ENCODE assay signal across 15 cellular contexts in the genomic region with DNA sequence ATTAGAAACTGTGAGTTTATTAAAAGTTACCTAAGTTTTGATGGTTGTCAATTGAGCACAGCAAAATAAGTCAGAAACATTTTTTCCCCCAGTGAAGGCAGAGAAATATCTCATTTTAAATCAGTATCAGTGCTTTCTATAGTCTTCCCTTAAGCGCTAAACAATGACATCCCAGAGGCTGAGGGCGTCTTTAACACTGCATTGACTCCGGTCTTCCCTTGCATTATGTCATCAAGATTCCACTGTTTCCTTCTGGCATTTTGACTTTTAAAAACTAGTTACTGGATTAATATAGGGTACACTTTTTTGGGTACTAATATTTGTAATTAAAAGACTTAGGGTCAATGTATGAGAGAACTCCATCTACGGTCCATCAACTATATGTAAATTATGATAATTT. TPM values are rescaled to one million over a fixed set of nuclear protein-coding genes. Genes with fewer than 3 reads are reported as not detected.
DNase-seq lines count a peak whose midpoint lies in the region; ATAC-seq and TF ChIP-seq lines count a peak whose summit lies in the region.
"Had no signal": no experiment of that assay in that cellular context is flagged by ENCODE, and none has a peak within 500 bp of the region (broad histone marks: within the 10 kb centered on the region; RNA-seq: fewer than 3 reads in every experiment).

No MANE protein-coding gene starts in this region.

- H3K79me2 ChIP-seq in DND-41 (ENCODE audit: insufficient read depth, low read length), result peaks cover 92% of the 10 kb centered on the region
- peaks cover 78% of the 10 kb centered on the region for H3K79me2 ChIP-seq in PC-9 (ENCODE audit: low read depth)

- no peak for ATAC-seq in DND-41 (ENCODE audit: insufficient read depth, low read depth)
- ATAC-seq: Right ventricle myocardium inferior had no signal

- no peak overlapping the region for H3K27ac Mint-ChIP-seq in neural crest cell (ENCODE audit: unreplicated experiment)
- H3K27ac Mint-ChIP-seq in activated naive CD4-positive, alpha-beta T cell treated with anti-CD3 and anti-CD28 coated beads, Interleukin-2, amount 10 ng/mL, durations not matched to agents 7 days and 5 days, result no peak overlapping the region
- H3K27ac Mint-ChIP-seq: activated T-helper 2 cell treated with anti-CD3 and anti-CD28 coated beads, Interferon-gamma antibody, Interleukin-2, Interleukin-4, amounts not matched to agents 10 μg/mL and 5 μg/mL and 100 μg/mL, durations not matched to agents 14 hours and 24 hours and 36 hours had no signal

- DNase-seq in DND-41 (no peak), PC-9 (no peak), epithelial cell of proximal tubule (ENCODE audit: low read depth) (no peak), neural crest cell (ENCODE audit: low read depth, low spot score) (no peak), GM10266 (ENCODE audit: extremely low spot score) (no peak), NCI-H2029 treated with DMSO at 0.1 percent for 48 hours (lab: John Stamatoyannopoulos, UW) (no peak)
- no peak for DNase-seq in activated naive CD4-positive, alpha-beta T cell treated with anti-CD3 and anti-CD28 coated beads, Interleukin-2, amount 10 ng/mL, durations not matched to agents 7 days and 5 days
- DNase-seq in stimulated activated CD4-positive, alpha-beta T cell treated with anti-CD3 and anti-CD28 coated beads, Interleukin-4, amount 100 ng/mL, for 24 hours, result no peak
- DNase-seq: activated CD8-positive, alpha-beta memory T cell treated with anti-CD3 and anti-CD28 coated beads for 24 hours; amniotic stem cell; head of caudate nucleus; NCI-H1694 treated with DMSO at 0.1 percent for 48 hours had no signal

- no peaks in the 10 kb centered on the region for H3K9me2 ChIP-seq in PC-9 (ENCODE audit: insufficient read depth)

- H3K4me2 ChIP-seq in DND-41 (ENCODE audit: insufficient read depth, low read length) (peak overlapping the region; percentile 76), PC-9 (peak overlapping the region; percentile 83)

- no peak for TF ChIP-seq CTCF in DND-41 (IDR thresholded peaks at IDR 0.05; ENCODE audit: borderline replicate concordance, extremely low read depth, low read length, poor library complexity, severe bottlenecking)
- no peak for TF ChIP-seq CTCF in PC-9 (conservative IDR thresholded peaks at IDR 0.05)
- no peak for TF ChIP-seq CTCF in epithelial cell of proximal tubule (conservative IDR thresholded peaks at IDR 0.05; ENCODE audit: low read depth, low read length)
- TF ChIP-seq CTCF in neural crest cell (conservative IDR thresholded peaks at IDR 0.05), result no peak
- no peak for TF ChIP-seq CTCF in GM10266 (IDR thresholded peaks at IDR 0.05; ENCODE audit: control insufficient read depth, insufficient read depth, low read depth, missing control alignments)

- intact Hi-C loops in PC-9 (cut with micrococcal nuclease; ENCODE audit: unreplicated experiment), result no loop called here

- H3K4me1 ChIP-seq in DND-41 (ENCODE audit: insufficient read depth, low read length) (peaks cover 51% of the 10 kb centered on the region), PC-9 (replicated peaks; ENCODE audit: insufficient read depth) (peaks cover 25% of the 10 kb centered on the region)

- peaks cover 9% of the 10 kb centered on the region for H3K36me3 Mint-ChIP-seq in neural crest cell (ENCODE audit: low read depth)
- H3K36me3 Mint-ChIP-seq in activated naive CD4-positive, alpha-beta T cell treated with anti-CD3 and anti-CD28 coated beads, Interleukin-2, amount 10 ng/mL, durations not matched to agents 7 days and 5 days, result peaks cover 41% of the 10 kb centered on the region

- no TSS peak for BruUV-seq in PC-9 (replicated peaks; lab: Mats Ljungman, UMichigan)

- POLR2A ChIA-PET in PC-9 (lab: Charles Lee; ENCODE audit: unreplicated experiment), result no interaction called here

- peak overlapping the region; percentile 54 for H3K4me3 Mint-ChIP-seq in neural crest cell
- H3K4me3 Mint-ChIP-seq in activated naive CD4-positive, alpha-beta T cell treated with anti-CD3 and anti-CD28 coated beads, Interleukin-2, amount 10 ng/mL, durations not matched to agents 7 days and 5 days, result no peak overlapping the region

- no peaks in the 10 kb centered on the region for H3K27me3 Mint-ChIP-seq in neural crest cell (ENCODE audit: low read depth)
- H3K27me3 Mint-ChIP-seq in activated naive CD4-positive, alpha-beta T cell treated with anti-CD3 and anti-CD28 coated beads, Interleukin-2, amount 10 ng/mL, durations not matched to agents 7 days and 5 days, result no peaks in the 10 kb centered on the region

- H3F3A ChIP-seq in PC-9 (ENCODE audit: insufficient read depth, low read depth), result peaks cover 24% of the 10 kb centered on the region

- no peak overlapping the region for H2AFZ ChIP-seq in DND-41 (ENCODE audit: low read depth, low read length)
- no peak overlapping the region for H2AFZ ChIP-seq in PC-9

- no peak overlapping the region for H3K9ac ChIP-seq in DND-41 (ENCODE audit: low read depth, low read length)

- H3K36me3 ChIP-seq in DND-41 (ENCODE audit: insufficient read depth, low read length) (peaks cover 26% of the 10 kb centered on the region), PC-9 (ENCODE audit: low read depth) (0 out of 2 replicates have a peak, but pooled peaks cover 3% of the 10 kb centered on the region)

- H3K4me3 ChIP-seq in DND-41 (ENCODE audit: low read depth in 1 of 2, low read length in 2 of 2), result peak overlapping the region in 1 of 2 experiments; percentile 1; a peak in 1 of 4 replicates
- H3K4me3 ChIP-seq in PC-9, result no peak overlapping the region; the same call in 1 of the 2 replicates
- peak overlapping the region; percentile 67 for H3K4me3 ChIP-seq in epithelial cell of proximal tubule (ENCODE audit: low read depth, low read length)

- peaks cover 48% of the 10 kb centered on the region for H4K20me1 ChIP-seq in DND-41 (ENCODE audit: insufficient read depth, low read length)
- H4K20me1 ChIP-seq in PC-9 (ENCODE audit: insufficient read depth), result no peaks in the 10 kb centered on the region

- H3K4me1 Mint-ChIP-seq in neural crest cell, result peaks cover 46% of the 10 kb centered on the region
- H3K4me1 Mint-ChIP-seq in activated naive CD4-positive, alpha-beta T cell treated with anti-CD3 and anti-CD28 coated beads, Interleukin-2, amount 10 ng/mL, durations not matched to agents 7 days and 5 days, result peaks cover 52% of the 10 kb centered on the region

- no peaks in the 10 kb centered on the region for H3K27me3 ChIP-seq in DND-41 (ENCODE audit: insufficient read depth, low read length, poor library complexity)
- no peaks in the 10 kb centered on the region for H3K27me3 ChIP-seq in PC-9 (ENCODE audit: insufficient read depth, low read depth)
- H3K27me3 ChIP-seq: neutrophil had no signal

- H3K27ac ChIP-seq in DND-41 (ENCODE audit: low read length) (no peak overlapping the region), PC-9 (no peak overlapping the region)
- H3K27ac ChIP-seq: neutrophil had no signal

- no peaks in the 10 kb centered on the region for H3K9me3 Mint-ChIP-seq in neural crest cell
- H3K9me3 Mint-ChIP-seq in activated naive CD4-positive, alpha-beta T cell treated with anti-CD3 and anti-CD28 coated beads, Interleukin-2, amount 10 ng/mL, durations not matched to agents 7 days and 5 days, result no peaks in the 10 kb centered on the region
- H3K9me3 Mint-ChIP-seq: activated T-helper 2 cell treated with anti-CD3 and anti-CD28 coated beads, Interferon-gamma antibody, Interleukin-2, Interleukin-4, amounts not matched to agents 10 μg/mL and 5 μg/mL and 100 μg/mL, durations not matched to agents 14 hours and 24 hours and 36 hours had no signal

- CTCF ChIA-PET in PC-9 (lab: Charles Lee), result no interaction called here
- CTCF ChIA-PET in activated naive CD4-positive, alpha-beta T cell treated with anti-CD3 and anti-CD28 coated beads, Interleukin-2, amount 10 ng/mL, durations not matched to agents 7 days and 5 days (lab: Charles Lee), result no interaction called here

- no peaks in the 10 kb centered on the region for H3K9me3 ChIP-seq in DND-41 (ENCODE audit: insufficient read depth, low read length, severe bottlenecking)
- H3K9me3 ChIP-seq in PC-9 (ENCODE audit: insufficient read depth, low read depth), result no peaks in the 10 kb centered on the region
- H3K9me3 ChIP-seq: neutrophil had no signal

RNA-seq across cellular contexts. Expression of a gene that starts 3.9 kb away (rescaled TPM):
- 93.0 and 105 TPM in 2 replicates for total RNA-seq in PC-9 (2021)
- 145 and 155 TPM in 2 replicates for total RNA-seq in epithelial cell of proximal tubule
- 101 and 105 TPM in 2 replicates for total RNA-seq in neural crest cell

RNA-seq across cellular contexts. Expression of a gene that starts 4.2 kb away (rescaled TPM):
- 11.3 and 15.9 TPM in 2 replicates for total RNA-seq in PC-9 (2021)
- 14.3 and 36.0 TPM in 2 replicates for total RNA-seq in epithelial cell of proximal tubule
- total RNA-seq in neural crest cell, result 26.9 and 28.3 TPM in 2 replicates
